In the genomic region with DNA sequence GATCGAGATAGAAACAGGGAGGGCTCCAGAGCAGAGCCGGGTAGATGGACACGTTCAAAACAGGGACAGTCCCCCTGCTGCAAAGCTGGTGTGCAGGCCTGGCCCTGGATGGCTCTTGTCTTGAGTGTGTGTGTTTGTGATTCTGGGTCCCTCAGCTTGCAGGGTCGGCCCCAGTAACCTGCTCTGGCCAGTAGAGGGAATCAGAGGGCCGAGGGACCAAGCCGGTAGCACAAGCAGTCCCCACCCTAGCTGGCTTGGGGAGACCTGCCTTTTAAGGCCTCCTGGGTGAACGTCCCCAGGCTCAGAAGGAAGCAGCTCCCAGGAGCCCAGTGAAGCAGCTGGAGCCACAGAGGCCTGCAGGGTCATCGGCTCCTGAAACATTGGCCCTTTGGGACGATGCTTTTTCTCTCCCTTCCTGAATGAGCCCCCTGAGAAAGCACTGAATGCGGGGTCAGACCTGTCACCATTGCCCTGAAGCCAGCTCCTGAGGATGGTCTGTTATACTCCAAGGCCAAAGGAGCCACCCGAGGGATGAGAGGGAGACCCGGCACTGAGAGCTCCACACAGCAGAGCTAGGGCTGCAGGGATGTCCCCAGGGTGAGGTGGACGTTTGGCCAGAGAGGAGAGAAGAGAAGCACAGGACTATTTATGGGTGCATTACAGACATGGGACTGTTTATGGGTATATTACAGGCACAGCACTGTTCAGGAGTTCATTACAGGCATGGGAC, we compare ENCODE assay signal across 8 cellular contexts. TPM values are rescaled to one million over a fixed set of nuclear protein-coding genes. Genes with fewer than 3 reads are reported as not detected.
DNase-seq lines count a peak whose midpoint lies in the region; ATAC-seq and TF ChIP-seq lines count a peak whose summit lies in the region.

No MANE protein-coding gene starts in this region.

- in situ Hi-C loops in brain microvascular endothelial cell (cut with HindIII; ENCODE audit: low pct_ligation_motif_present, low sequenced_read_pairs): no loop called here

- H3K9me3 ChIP-seq in right lobe of liver (no peaks in the 10 kb centered on the region), upper lobe of right lung (no peaks in the 10 kb centered on the region)

- ATAC-seq in right lobe of liver (peak; percentile 46 to 63 (median 52)), upper lobe of right lung (peak; percentile 57)

- peaks cover 0 to 23% (median 5%) of the 10 kb centered on the region in 4 donors for H3K4me1 ChIP-seq in right lobe of liver
- H3K4me1 ChIP-seq in upper lobe of right lung: peaks cover 33% of the 10 kb centered on the region

- intact Hi-C loops in right lobe of liver (cut with DNase I): no loop called here
- intact Hi-C loops in upper lobe of right lung (cut with DNase I): no loop called here

- DNase-seq in AG08396 (ENCODE audit: low spot score): peak; percentile 74
- peak; percentile 38 for DNase-seq in OCI-M1 (lab: John Stamatoyannopoulos, UW)
- peak; percentile 74 for DNase-seq in brain microvascular endothelial cell
- peak in 2 of 3 donors; percentile 39 to 65 for DNase-seq in right lobe of liver
- peak; percentile 84 for DNase-seq in upper lobe of right lung
- no peak for DNase-seq in middle frontal gyrus (ENCODE audit: extremely low spot score, low spot score)
- DNase-seq in kidney glomerular epithelial cell (lab: John Stamatoyannopoulos, UW): no peak

- no peak for TF ChIP-seq POLR2A in right lobe of liver (IDR thresholded peaks at IDR 0.05)

- H3K27me3 ChIP-seq in brain microvascular endothelial cell (replicated peaks) (no peaks in the 10 kb centered on the region), right lobe of liver (no peaks in the 10 kb centered on the region), upper lobe of right lung (no peaks in the 10 kb centered on the region)

- peak; percentile 74 for TF ChIP-seq CTCF in GM12872 (IDR thresholded peaks at IDR 0.05; ENCODE audit: insufficient read depth, low read depth, low read length)
- TF ChIP-seq CTCF in brain microvascular endothelial cell (IDR thresholded peaks at IDR 0.05; ENCODE audit: low read depth, low read length, missing control alignments): peak; percentile 85
- peak; percentile 50 to 72 (median 63) for TF ChIP-seq CTCF in right lobe of liver (IDR thresholded peaks at IDR 0.05)
- TF ChIP-seq CTCF in upper lobe of right lung (IDR thresholded peaks at IDR 0.05): peak; percentile 70

- H3K27ac ChIP-seq in brain microvascular endothelial cell (peak overlapping the region; percentile 30), right lobe of liver (no peak overlapping the region), upper lobe of right lung (no peak overlapping the region)

- no peaks in the 10 kb centered on the region for H3K36me3 ChIP-seq in brain microvascular endothelial cell (replicated peaks)
- H3K36me3 ChIP-seq in right lobe of liver: no peaks in the 10 kb centered on the region
- H3K36me3 ChIP-seq in upper lobe of right lung: no peaks in the 10 kb centered on the region

- no peak overlapping the region for H3K4me3 ChIP-seq in brain microvascular endothelial cell (ENCODE audit: low read depth, low read length)
- no peak overlapping the region for H3K4me3 ChIP-seq in right lobe of liver
- H3K4me3 ChIP-seq in upper lobe of right lung: no peak overlapping the region

- 51% methylated on average over 8 of the region's 13 CpGs for WGBS in right lobe of liver (ENCODE audit: insufficient coverage, low coverage, low lambda C conversion rate, missing lambda C conversion rate)

RNA-seq across cellular contexts. Expression of gene MLPH, which starts 15.4 kb away (rescaled TPM):
- 10 to 100 TPM; 20.8 to 52.8 (median 35.1) TPM for total RNA-seq in right lobe of liver
- total RNA-seq in upper lobe of right lung: 423 TPM

RNA-seq across cellular contexts. Expression of gene COL6A3, which starts 57.7 kb away (rescaled TPM):
- 10 to 100 TPM in 3 of 6 experiments, 1 to 10 TPM in 3; 4.5 to 21.1 (median 8.8) TPM for total RNA-seq in right lobe of liver
- total RNA-seq in upper lobe of right lung: 119 TPM

Comparison
In these comparisons a context has a peak if more than half of its experiments do, and no peak if none do; other contexts are left out.
1. DNase-seq: peak in AG08396 (single experiment), OCI-M1 (single experiment), brain microvascular endothelial cell (single experiment), right lobe of liver (2 of 3) and upper lobe of right lung (single experiment); none in middle frontal gyrus (single experiment) and kidney glomerular epithelial cell (single experiment).
2. Peak in every context shown above with its lines, with median percentiles within 50 percentile points of each other: CTCF ChIP-seq.